In the genomic region with DNA sequence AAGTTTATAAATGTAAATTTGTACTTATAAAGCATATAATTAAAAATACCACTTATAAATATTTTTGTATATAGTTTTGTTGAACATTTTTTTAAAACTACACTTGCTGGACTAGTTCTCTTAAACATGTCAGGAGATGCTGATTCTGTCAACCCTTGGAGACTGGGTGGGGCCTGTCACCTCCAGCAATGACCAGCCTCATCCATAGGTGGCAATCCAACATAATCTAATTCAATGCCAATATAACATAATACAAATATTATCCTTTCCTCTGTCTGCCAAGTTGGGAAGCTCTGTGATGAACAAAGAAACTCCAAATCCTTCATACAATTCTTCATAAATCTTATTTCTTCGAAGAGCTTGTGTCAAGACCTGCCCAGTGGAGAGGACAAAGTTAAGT, we compare ENCODE assay signal across 9 cellular contexts.
DNase-seq lines count a peak whose midpoint lies in the region; ATAC-seq and TF ChIP-seq lines count a peak whose summit lies in the region.
"Had no signal": no experiment of that assay in that cellular context is flagged by ENCODE, and none has a peak within 500 bp of the region (broad histone marks: within the 10 kb centered on the region; RNA-seq: fewer than 3 reads in every experiment).

No MANE protein-coding gene starts in this region.

- H3K27ac Mint-ChIP-seq in activated CD4-positive, alpha-beta T cell treated with anti-CD3 and anti-CD28 coated beads, Interleukin-2, amount 10 ng/mL, durations not matched to agents 24 days and 14 days: no peak overlapping the region
- H3K27ac Mint-ChIP-seq in nephron: peak overlapping the region in 2 of 3 experiments; percentile 17 to 44

- peaks cover 0 to 37% of the 10 kb centered on the region in 2 donors for H3K4me1 ChIP-seq in adrenal gland (replicated peaks in 1 of 2)
- no peaks in the 10 kb centered on the region for H3K4me1 ChIP-seq in testis

- peaks cover 28% of the 10 kb centered on the region for H3K4me1 Mint-ChIP-seq in activated CD4-positive, alpha-beta T cell treated with anti-CD3 and anti-CD28 coated beads, Interleukin-2, amount 10 ng/mL, durations not matched to agents 24 days and 14 days
- H3K4me1 Mint-ChIP-seq in nephron: peaks cover 45% of the 10 kb centered on the region

- TF ChIP-seq POLR2A in adrenal gland (IDR thresholded peaks at IDR 0.05) (no peak), testis (IDR thresholded peaks at IDR 0.05) (no peak)

- DNase-seq in NOMO-1 treated with DMSO at 0.1 percent for 48 hours (lab: John Stamatoyannopoulos, UW; ENCODE audit: unreplicated experiment) (peak; percentile 23), NOMO-1 treated with dmso at 0.1 percent for 144 hours (lab: John Stamatoyannopoulos, UW; ENCODE audit: unreplicated experiment) (no peak), adrenal gland (no peak), testis (no peak)
- DNase-seq in activated CD4-positive, alpha-beta T cell treated with anti-CD3 and anti-CD28 coated beads, Interleukin-2, amount 10 ng/mL, durations not matched to agents 24 days and 14 days: peak; percentile 70

- H3K27ac ChIP-seq in adrenal gland: no peak overlapping the region
- H3K27ac ChIP-seq in testis: no peak overlapping the region

- H3K27me3 ChIP-seq in adrenal gland (no peaks in the 10 kb centered on the region), testis (no peaks in the 10 kb centered on the region)

- H3K36me3 Mint-ChIP-seq in activated CD4-positive, alpha-beta T cell treated with anti-CD3 and anti-CD28 coated beads, Interleukin-2, amount 10 ng/mL, durations not matched to agents 24 days and 14 days (ENCODE audit: low read depth): peaks cover 27% of the 10 kb centered on the region
- peaks cover 41% of the 10 kb centered on the region for H3K36me3 Mint-ChIP-seq in nephron (ENCODE audit: low read depth)

- ATAC-seq in HG03460 (IDR thresholded peaks at IDR 0.05; ENCODE audit: unreplicated experiment): peak; percentile 80
- no peak for ATAC-seq in HG03139 (IDR thresholded peaks at IDR 0.05; ENCODE audit: unreplicated experiment)
- ATAC-seq: left lobe of liver had no signal

- TF ChIP-seq CTCF in nephron (IDR thresholded peaks at IDR 0.05; ENCODE audit: unreplicated experiment in 3 of 3): no peak
- no peak for TF ChIP-seq CTCF in adrenal gland (IDR thresholded peaks at IDR 0.05)
- no peak for TF ChIP-seq CTCF in testis (IDR thresholded peaks at IDR 0.05)

- intact Hi-C loops in activated CD4-positive, alpha-beta T cell treated with anti-CD3 and anti-CD28 coated beads, Interleukin-2, amount 10 ng/mL, durations not matched to agents 24 days and 14 days (cut with micrococcal nuclease): loop anchor here (1.0 to 10.0 kb wide), 4 partner anchors 39 to 642 kb away; no protein-coding TSS in a partner anchor
- intact Hi-C loops in adrenal gland (cut with DNase I): no loop called here
- intact Hi-C loops in testis (cut with DNase I; ENCODE audit: low total_unique reads): no loop called here

- no peaks in the 10 kb centered on the region for H3K27me3 Mint-ChIP-seq in activated CD4-positive, alpha-beta T cell treated with anti-CD3 and anti-CD28 coated beads, Interleukin-2, amount 10 ng/mL, durations not matched to agents 24 days and 14 days
- H3K27me3 Mint-ChIP-seq in nephron (ENCODE audit: low read depth): no peaks in the 10 kb centered on the region

- H3K36me3 ChIP-seq in adrenal gland (replicated peaks in 1 of 2) (no peaks in the 10 kb centered on the region), testis (ENCODE audit: low read depth, missing control alignments) (no peaks in the 10 kb centered on the region)

- WGBS in adrenal gland, 4 donors: 57 to 70% (median 62%) methylated on average over 1 of the region's 1 CpG
- WGBS in testis, 2 donors: 37 to 57% methylated on average over 1 of the region's 1 CpG

- no peak overlapping the region for H3K4me3 Mint-ChIP-seq in activated CD4-positive, alpha-beta T cell treated with anti-CD3 and anti-CD28 coated beads, Interleukin-2, amount 10 ng/mL, durations not matched to agents 24 days and 14 days
- H3K4me3 Mint-ChIP-seq in nephron: no peak overlapping the region

- H3K4me3 ChIP-seq in adrenal gland: no peak overlapping the region
- no peak overlapping the region for H3K4me3 ChIP-seq in testis

- H3K9me3 Mint-ChIP-seq in activated CD4-positive, alpha-beta T cell treated with anti-CD3 and anti-CD28 coated beads, Interleukin-2, amount 10 ng/mL, durations not matched to agents 24 days and 14 days: peaks cover 4% of the 10 kb centered on the region
- H3K9me3 Mint-ChIP-seq in nephron: no peaks in the 10 kb centered on the region

- no peaks in the 10 kb centered on the region for H3K9me3 ChIP-seq in adrenal gland (replicated peaks in 1 of 3)
- H3K9me3 ChIP-seq in testis: no peaks in the 10 kb centered on the region

Comparison
In these comparisons a context has a peak if more than half of its experiments do, and no peak if none do; other contexts are left out.
1. DNase-seq: peak in NOMO-1 treated with DMSO at 0.1 percent for 48 hours (single experiment) and activated CD4-positive, alpha-beta T cell treated with anti-CD3 and anti-CD28 coated beads, Interleukin-2, amount 10 ng/mL, durations not matched to agents 24 days and 14 days (single experiment); none in NOMO-1 treated with dmso at 0.1 percent for 144 hours (single experiment), adrenal gland (0 of 7) and testis (single experiment).